Comparison of ENCODE assay signal across 1 cellular context in genomic region chr11:125797641-125798040, GRCh38.
TF ChIP-seq lines count a peak whose summit lies in the region.

No MANE protein-coding gene starts in this region.

TF ChIP-seq in GM23338, 12 proteins besides CTCF, POLR2A, EP300 and RAD21:
- no peak for TF ChIP-seq EZH2phosphoT487 (IDR thresholded peaks at IDR 0.05; ENCODE audit: unreplicated experiment)
- no peak for TF ChIP-seq EZH2 (IDR thresholded peaks at IDR 0.05; ENCODE audit: low read depth, unreplicated experiment)
- TF ChIP-seq ETS1 (IDR thresholded peaks at IDR 0.05), result no peak
- no peak for TF ChIP-seq ZNF331 (CRISPR knock-in tag; IDR thresholded peaks at IDR 0.05; ENCODE audit: low read depth)
- no peak for TF ChIP-seq CREB1 (CRISPR knock-in tag; IDR thresholded peaks at IDR 0.05; ENCODE audit: low read depth)
- TF ChIP-seq POLR2AphosphoS5 (IDR thresholded peaks at IDR 0.05; ENCODE audit: low read depth), result no peak
- TF ChIP-seq STAT1 (IDR thresholded peaks at IDR 0.05; ENCODE audit: unreplicated experiment), result no peak
- no peak for TF ChIP-seq ZNF462 (CRISPR knock-in tag; IDR thresholded peaks at IDR 0.05)
- TF ChIP-seq ZNF114 (CRISPR knock-in tag; IDR thresholded peaks at IDR 0.05), result no peak
- no peak for TF ChIP-seq REST (IDR thresholded peaks at IDR 0.05; ENCODE audit: unreplicated experiment)
- no peak for TF ChIP-seq JUNB (IDR thresholded peaks at IDR 0.05; ENCODE audit: unreplicated experiment)
- no peak for TF ChIP-seq NANOG (IDR thresholded peaks at IDR 0.05; ENCODE audit: borderline replicate concordance)
TF ChIP-seq in GM23338: peak in this region for 0.
